ENCODE assay signal across 1 cellular context in the genomic region with DNA sequence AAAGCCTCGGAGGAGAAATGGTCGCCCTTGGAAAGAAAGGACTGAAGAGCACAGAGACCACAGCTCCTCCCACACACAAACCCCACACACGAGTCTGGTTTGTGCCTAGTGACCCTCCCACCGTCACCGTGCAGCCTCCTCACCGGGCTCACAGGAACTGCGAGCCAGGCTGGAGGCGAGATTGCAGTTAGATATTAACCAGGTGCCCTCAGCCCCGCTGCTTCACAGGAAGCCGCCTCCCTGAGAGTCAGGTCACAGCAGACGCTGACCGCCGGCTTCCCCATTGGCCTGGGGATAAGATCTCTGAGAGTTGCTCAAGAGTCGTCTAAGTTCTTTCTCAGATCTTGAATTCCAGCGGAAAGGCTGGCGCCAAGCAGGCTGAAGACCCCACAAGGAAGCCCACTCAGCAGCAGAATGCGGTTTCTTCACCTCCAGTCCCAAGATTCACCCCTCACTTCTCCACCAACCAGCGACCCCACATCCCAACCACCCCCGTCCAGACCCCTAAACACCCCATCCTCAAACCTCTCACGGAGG.
TF ChIP-seq lines count a peak whose summit lies in the region.

No MANE protein-coding gene starts in this region.

TF ChIP-seq in HepG2, 621 proteins besides CTCF, POLR2A, EP300 and RAD21 (continued from another document and continues in another):
- TF ChIP-seq ZBTB49 (CRISPR knock-in tag; IDR thresholded peaks at IDR 0.05; ENCODE audit: borderline replicate concordance) (no peak), HOXA3 (CRISPR knock-in tag; IDR thresholded peaks at IDR 0.05) (peak; percentile 73), IKZF5 (CRISPR knock-in tag; IDR thresholded peaks at IDR 0.05) (peak; percentile 79; the same call in 1 of the 2 replicates), PITX1 (CRISPR knock-in tag; IDR thresholded peaks at IDR 0.05) (no peak), PAF1 (CRISPR knock-in tag; IDR thresholded peaks at IDR 0.05) (no peak), PAX8 (CRISPR knock-in tag; IDR thresholded peaks at IDR 0.05; ENCODE audit: borderline replicate concordance) (no peak), GTF2F1 (IDR thresholded peaks at IDR 0.05; ENCODE audit: low read length) (0 out of 2 replicates have a peak, but pooled peaks have one; percentile 50), HNRNPK (IDR thresholded peaks at IDR 0.05; ENCODE audit: low read depth, low read length, poor library complexity, severe bottlenecking) (no peak), MEIS2 (CRISPR knock-in tag; IDR thresholded peaks at IDR 0.05) (peak; percentile 77), ZNF484 (CRISPR knock-in tag; IDR thresholded peaks at IDR 0.05; ENCODE audit: borderline replicate concordance, low read depth) (no peak), ESRRA (CRISPR knock-in tag; IDR thresholded peaks at IDR 0.05; ENCODE audit: low read depth) (no peak), RBM39 (IDR thresholded peaks at IDR 0.05; ENCODE audit: low read depth, low read length, poor library complexity, severe bottlenecking) (no peak), ZNF816 (CRISPR knock-in tag; IDR thresholded peaks at IDR 0.05; ENCODE audit: borderline replicate concordance) (no peak), U2AF2 (IDR thresholded peaks at IDR 0.05; ENCODE audit: low read depth, low read length) (no peak), HOXD1 (CRISPR knock-in tag; IDR thresholded peaks at IDR 0.05) (no peak), ZNF563 (CRISPR knock-in tag; IDR thresholded peaks at IDR 0.05) (no peak), SP2 (CRISPR knock-in tag; IDR thresholded peaks at IDR 0.05) (no peak), SP5 (CRISPR knock-in tag; IDR thresholded peaks at IDR 0.05; ENCODE audit: borderline replicate concordance, low read depth) (peak; percentile 92), SNAPC5 (CRISPR knock-in tag; IDR thresholded peaks at IDR 0.05; ENCODE audit: borderline replicate concordance) (no peak), TARDBP (CRISPR knock-in tag; IDR thresholded peaks at IDR 0.05) (peak; percentile 65; the same call in 1 of the 2 replicates), ZMYM3 (CRISPR knock-in tag; IDR thresholded peaks at IDR 0.05) (no peak), CSRNP2 (CRISPR knock-in tag; conservative IDR thresholded peaks at IDR 0.05; ENCODE audit: low read depth) (no peak), JDP2 (CRISPR knock-in tag; IDR thresholded peaks at IDR 0.05; ENCODE audit: borderline replicate concordance) (no peak), KDM4B (CRISPR knock-in tag; IDR thresholded peaks at IDR 0.05) (no peak), ZEB1 (IDR thresholded peaks at IDR 0.05; ENCODE audit: insufficient replicate concordance, low read depth) (no peak), ZBTB7A (CRISPR knock-in tag; IDR thresholded peaks at IDR 0.05) (no peak), MLX (CRISPR knock-in tag; IDR thresholded peaks at IDR 0.05) (peak; percentile 57; the same call in 1 of the 2 replicates), ZNF547 (CRISPR knock-in tag; IDR thresholded peaks at IDR 0.05) (no peak)
- TF ChIP-seq, protein P1, sequence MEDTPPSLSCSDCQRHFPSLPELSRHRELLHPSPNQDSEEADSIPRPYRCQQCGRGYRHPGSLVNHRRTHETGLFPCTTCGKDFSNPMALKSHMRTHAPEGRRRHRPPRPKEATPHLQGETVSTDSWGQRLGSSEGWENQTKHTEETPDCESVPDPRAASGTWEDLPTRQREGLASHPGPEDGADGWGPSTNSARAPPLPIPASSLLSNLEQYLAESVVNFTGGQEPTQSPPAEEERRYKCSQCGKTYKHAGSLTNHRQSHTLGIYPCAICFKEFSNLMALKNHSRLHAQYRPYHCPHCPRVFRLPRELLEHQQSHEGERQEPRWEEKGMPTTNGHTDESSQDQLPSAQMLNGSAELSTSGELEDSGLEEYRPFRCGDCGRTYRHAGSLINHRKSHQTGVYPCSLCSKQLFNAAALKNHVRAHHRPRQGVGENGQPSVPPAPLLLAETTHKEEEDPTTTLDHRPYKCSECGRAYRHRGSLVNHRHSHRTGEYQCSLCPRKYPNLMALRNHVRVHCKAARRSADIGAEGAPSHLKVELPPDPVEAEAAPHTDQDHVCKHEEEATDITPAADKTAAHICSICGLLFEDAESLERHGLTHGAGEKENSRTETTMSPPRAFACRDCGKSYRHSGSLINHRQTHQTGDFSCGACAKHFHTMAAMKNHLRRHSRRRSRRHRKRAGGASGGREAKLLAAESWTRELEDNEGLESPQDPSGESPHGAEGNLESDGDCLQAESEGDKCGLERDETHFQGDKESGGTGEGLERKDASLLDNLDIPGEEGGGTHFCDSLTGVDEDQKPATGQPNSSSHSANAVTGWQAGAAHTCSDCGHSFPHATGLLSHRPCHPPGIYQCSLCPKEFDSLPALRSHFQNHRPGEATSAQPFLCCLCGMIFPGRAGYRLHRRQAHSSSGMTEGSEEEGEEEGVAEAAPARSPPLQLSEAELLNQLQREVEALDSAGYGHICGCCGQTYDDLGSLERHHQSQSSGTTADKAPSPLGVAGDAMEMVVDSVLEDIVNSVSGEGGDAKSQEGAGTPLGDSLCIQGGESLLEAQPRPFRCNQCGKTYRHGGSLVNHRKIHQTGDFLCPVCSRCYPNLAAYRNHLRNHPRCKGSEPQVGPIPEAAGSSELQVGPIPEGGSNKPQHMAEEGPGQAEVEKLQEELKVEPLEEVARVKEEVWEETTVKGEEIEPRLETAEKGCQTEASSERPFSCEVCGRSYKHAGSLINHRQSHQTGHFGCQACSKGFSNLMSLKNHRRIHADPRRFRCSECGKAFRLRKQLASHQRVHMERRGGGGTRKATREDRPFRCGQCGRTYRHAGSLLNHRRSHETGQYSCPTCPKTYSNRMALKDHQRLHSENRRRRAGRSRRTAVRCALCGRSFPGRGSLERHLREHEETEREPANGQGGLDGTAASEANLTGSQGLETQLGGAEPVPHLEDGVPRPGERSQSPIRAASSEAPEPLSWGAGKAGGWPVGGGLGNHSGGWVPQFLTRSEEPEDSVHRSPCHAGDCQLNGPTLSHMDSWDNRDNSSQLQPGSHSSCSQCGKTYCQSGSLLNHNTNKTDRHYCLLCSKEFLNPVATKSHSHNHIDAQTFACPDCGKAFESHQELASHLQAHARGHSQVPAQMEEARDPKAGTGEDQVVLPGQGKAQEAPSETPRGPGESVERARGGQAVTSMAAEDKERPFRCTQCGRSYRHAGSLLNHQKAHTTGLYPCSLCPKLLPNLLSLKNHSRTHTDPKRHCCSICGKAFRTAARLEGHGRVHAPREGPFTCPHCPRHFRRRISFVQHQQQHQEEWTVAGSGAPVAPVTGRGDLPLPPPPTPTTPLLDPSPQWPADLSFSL (CRISPR knock-in tag; IDR thresholded peaks at IDR 0.05) = no peak
- TF ChIP-seq, protein P2, sequence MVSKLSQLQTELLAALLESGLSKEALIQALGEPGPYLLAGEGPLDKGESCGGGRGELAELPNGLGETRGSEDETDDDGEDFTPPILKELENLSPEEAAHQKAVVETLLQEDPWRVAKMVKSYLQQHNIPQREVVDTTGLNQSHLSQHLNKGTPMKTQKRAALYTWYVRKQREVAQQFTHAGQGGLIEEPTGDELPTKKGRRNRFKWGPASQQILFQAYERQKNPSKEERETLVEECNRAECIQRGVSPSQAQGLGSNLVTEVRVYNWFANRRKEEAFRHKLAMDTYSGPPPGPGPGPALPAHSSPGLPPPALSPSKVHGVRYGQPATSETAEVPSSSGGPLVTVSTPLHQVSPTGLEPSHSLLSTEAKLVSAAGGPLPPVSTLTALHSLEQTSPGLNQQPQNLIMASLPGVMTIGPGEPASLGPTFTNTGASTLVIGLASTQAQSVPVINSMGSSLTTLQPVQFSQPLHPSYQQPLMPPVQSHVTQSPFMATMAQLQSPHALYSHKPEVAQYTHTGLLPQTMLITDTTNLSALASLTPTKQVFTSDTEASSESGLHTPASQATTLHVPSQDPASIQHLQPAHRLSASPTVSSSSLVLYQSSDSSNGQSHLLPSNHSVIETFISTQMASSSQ (IDR thresholded peaks at IDR 0.05; ENCODE audit: low read depth) = peak; percentile 92
- TF ChIP-seq, protein P2 (CRISPR knock-in tag; IDR thresholded peaks at IDR 0.05; ENCODE audit: borderline replicate concordance) = peak; percentile 98
- TF ChIP-seq, protein P3, sequence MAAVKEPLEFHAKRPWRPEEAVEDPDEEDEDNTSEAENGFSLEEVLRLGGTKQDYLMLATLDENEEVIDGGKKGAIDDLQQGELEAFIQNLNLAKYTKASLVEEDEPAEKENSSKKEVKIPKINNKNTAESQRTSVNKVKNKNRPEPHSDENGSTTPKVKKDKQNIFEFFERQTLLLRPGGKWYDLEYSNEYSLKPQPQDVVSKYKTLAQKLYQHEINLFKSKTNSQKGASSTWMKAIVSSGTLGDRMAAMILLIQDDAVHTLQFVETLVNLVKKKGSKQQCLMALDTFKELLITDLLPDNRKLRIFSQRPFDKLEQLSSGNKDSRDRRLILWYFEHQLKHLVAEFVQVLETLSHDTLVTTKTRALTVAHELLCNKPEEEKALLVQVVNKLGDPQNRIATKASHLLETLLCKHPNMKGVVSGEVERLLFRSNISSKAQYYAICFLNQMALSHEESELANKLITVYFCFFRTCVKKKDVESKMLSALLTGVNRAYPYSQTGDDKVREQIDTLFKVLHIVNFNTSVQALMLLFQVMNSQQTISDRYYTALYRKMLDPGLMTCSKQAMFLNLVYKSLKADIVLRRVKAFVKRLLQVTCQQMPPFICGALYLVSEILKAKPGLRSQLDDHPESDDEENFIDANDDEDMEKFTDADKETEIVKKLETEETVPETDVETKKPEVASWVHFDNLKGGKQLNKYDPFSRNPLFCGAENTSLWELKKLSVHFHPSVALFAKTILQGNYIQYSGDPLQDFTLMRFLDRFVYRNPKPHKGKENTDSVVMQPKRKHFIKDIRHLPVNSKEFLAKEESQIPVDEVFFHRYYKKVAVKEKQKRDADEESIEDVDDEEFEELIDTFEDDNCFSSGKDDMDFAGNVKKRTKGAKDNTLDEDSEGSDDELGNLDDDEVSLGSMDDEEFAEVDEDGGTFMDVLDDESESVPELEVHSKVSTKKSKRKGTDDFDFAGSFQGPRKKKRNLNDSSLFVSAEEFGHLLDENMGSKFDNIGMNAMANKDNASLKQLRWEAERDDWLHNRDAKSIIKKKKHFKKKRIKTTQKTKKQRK (IDR thresholded peaks at IDR 0.05; ENCODE audit: low read length) = no peak
